In the genomic region with DNA sequence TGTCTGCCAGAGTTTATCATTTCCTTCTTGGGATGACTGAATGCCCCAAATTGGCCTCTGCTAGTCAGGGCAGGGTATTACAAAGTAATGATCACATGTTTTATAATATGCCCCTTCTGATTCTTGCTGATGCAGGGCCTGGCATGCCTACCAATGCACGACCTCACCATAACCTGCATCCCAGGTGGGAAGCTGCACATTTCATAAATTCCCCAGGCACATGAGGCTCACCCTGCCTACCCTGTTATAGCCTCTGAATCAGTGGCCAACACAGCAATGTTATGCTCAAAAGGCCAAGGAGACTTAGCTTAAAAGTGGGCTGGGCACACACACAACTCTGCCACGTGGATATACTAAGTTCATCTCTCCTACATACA, we compare ENCODE assay signal across 37 cellular contexts. TPM values are rescaled to one million over a fixed set of nuclear protein-coding genes. Genes with fewer than 3 reads are reported as not detected.
"Had no signal": no experiment of that assay in that cellular context is flagged by ENCODE, and none has a peak within 500 bp of the region (broad histone marks: within the 10 kb centered on the region; RNA-seq: fewer than 3 reads in every experiment).

No MANE protein-coding gene starts in this region.

- H3K4me1 ChIP-seq: ascending aorta, breast epithelium, SJCRH30 had no signal

- H3K27me3 ChIP-seq: ascending aorta, breast epithelium, SJCRH30 had no signal

- H3K27ac ChIP-seq: ascending aorta, breast epithelium, PC-9, RWPE1, SJCRH30, SK-N-MC had no signal

- FAIRE-seq: RCC 7860, TTC549 had no signal

- DNase-seq: activated CD4-positive, alpha-beta T cell treated with anti-CD3 and anti-CD28 coated beads, Interleukin-2, amount 10 ng/mL, durations not matched to agents 24 days and 14 days; activated CD4-positive, alpha-beta T cell treated with anti-CD3 and anti-CD28 coated beads, Interleukin-2, amount 50 U/mL, for 4 hours; activated CD8-positive, alpha-beta T cell treated with anti-CD3 and anti-CD28 coated beads for 36 hours; activated effector memory CD4-positive, alpha-beta T cell treated with anti-CD3 and anti-CD28 coated beads, Interleukin-2, amount 50 U/mL, for 16 hours; activated naive CD4-positive, alpha-beta T cell; activated naive CD8-positive, alpha-beta T cell treated with anti-CD3 and anti-CD28 coated beads, Interleukin-2, amount 10 ng/mL, durations not matched to agents 7 days and 5 days; activated T-cell treated with anti-CD3 and anti-CD28 coated beads, Interleukin-2, amount 50 U/mL, for 1 hour; activated T-cell treated with anti-CD3 and anti-CD28 coated beads, Interleukin-2, amount 50 U/mL, for 72 hours; amygdala; central memory CD4-positive, alpha-beta T cell; Kasumi-1; KG1; MM.1S; MV-4-11; NCI-H1092; NCI-H1436 treated with DMSO at 0.1 percent for 48 hours; NCI-H1694 treated with DMSO at 0.1 percent for 48 hours; NCI-H2029; NCI-H345; NCI-H510A; NCI-H526; NCI-H748 treated with DMSO at 0.1 percent for 48 hours; PC-9; SHP77; SJCRH30 had no signal

- ATAC-seq: activated CD8-positive, alpha-beta T cell treated with anti-CD3 and anti-CD28 coated beads for 36 hours; activated T-cell treated with anti-CD3 and anti-CD28 coated beads, Interleukin-2, amount 50 U/mL, for 72 hours; activated T-helper 17 cell treated with anti-CD3 and anti-CD28 coated beads, Interleukin-2, amount 50 U/mL, for 72 hours had no signal

- H3K9me3 ChIP-seq: ascending aorta, breast epithelium, SJCRH30 had no signal

- H3K4me3 ChIP-seq: ascending aorta, breast epithelium, PC-9, SJCRH30, SK-N-MC had no signal

- H3K36me3 ChIP-seq: ascending aorta, breast epithelium, SJCRH30 had no signal

RNA-seq across cellular contexts. Expression of a gene that starts 45.1 kb away (rescaled TPM):
- total RNA-seq: activated CD4-positive, alpha-beta T cell treated with anti-CD3 and anti-CD28 coated beads, Interleukin-2, amount 10 ng/mL, durations not matched to agents 24 days and 14 days; activated CD8-positive, alpha-beta memory T cell treated with anti-CD3 and anti-CD28 coated beads for 36 hours; activated CD8-positive, alpha-beta T cell treated with anti-CD3 and anti-CD28 coated beads for 36 hours; activated naive CD8-positive, alpha-beta T cell treated with anti-CD3 and anti-CD28 coated beads, Interleukin-2, amount 10 ng/mL, durations not matched to agents 7 days and 5 days; activated T-cell treated with anti-CD3 and anti-CD28 coated beads, Interleukin-2, amount 50 U/mL, for 72 hours; activated T-helper 17 cell treated with anti-CD3 and anti-CD28 coated beads, Interleukin-2, amount 50 U/mL, for 72 hours; ascending aorta; breast epithelium; OCI-LY7; PC-9; SJCRH30; T-helper 1 cell treated with Interleukin-12 subunit alpha and Interleukin-12 subunit beta and Interleukin-4 antibody, amounts not matched to agents 30 ng/mL and 1 ng/mL, for 36 hours; T-helper 2 cell treated with Interferon-gamma antibody and Interleukin-4, amounts not matched to agents 100 ng/mL and 5 ng/mL, for 36 hours had no signal
- polyA plus RNA-seq: adipose tissue had no signal
